Comparison of ENCODE assay signal across 8 cellular contexts in genomic region chr1:231626535-231626950, GRCh38.
DNase-seq lines count a peak whose midpoint lies in the region; ATAC-seq and TF ChIP-seq lines count a peak whose summit lies in the region.

Gene DISC1, plus strand, starts transcription at chr1:231626790. Its CDS starts 78 bp downstream, at chr1:231626868.

- in situ Hi-C loops in GM13976 (cut with MboI; ENCODE audit: low sequenced_read_pairs, unreplicated experiment) = no loop called here

- ATAC-seq in HG03095 (IDR thresholded peaks at IDR 0.05; ENCODE audit: unreplicated experiment) (peak; percentile 49), GM18870 (IDR thresholded peaks at IDR 0.05; ENCODE audit: unreplicated experiment) (no peak)

- H3K27ac ChIP-seq in coronary artery = peak within 1 kb of the TSS; percentile 64 to 73

- no peak for TF ChIP-seq CTCF in GM13976 (IDR thresholded peaks at IDR 0.05; ENCODE audit: borderline replicate concordance, control extremely low read depth, extremely low read depth, insufficient read depth, missing control alignments)
- no peak for TF ChIP-seq CTCF in coronary artery (IDR thresholded peaks at IDR 0.05)

- DNase-seq in GM13976 (ENCODE audit: low spot score) (peak; percentile 72), NCI-H2196 treated with DMSO at 0.1 percent for 48 hours (lab: John Stamatoyannopoulos, UW; ENCODE audit: unreplicated experiment) (peak; percentile 36), coronary artery (ENCODE audit: low spot score) (peak; percentile 90), kidney tubule cell (ENCODE audit: low spot score) (peak; percentile 84)
- DNase-seq in activated CD4-positive, CD25-positive, alpha-beta regulatory T cell treated with anti-CD3 and anti-CD28 coated beads, Interleukin-2, amount 50 U/mL, for 72 hours = peak; percentile 63
- DNase-seq in stimulated activated CD4-positive, alpha-beta T cell treated with anti-CD3 and anti-CD28 coated beads, Interleukin-12 subunit alpha, Interleukin-12 subunit beta, amount 100 ng/mL, for 48 hours (ENCODE audit: low read depth in 2 of 3, low spot score in 1 of 3) = peak in 2 of 3 donors; percentile 42 to 52

- peak within 1 kb of the TSS; percentile 71 for H3K4me3 ChIP-seq in coronary artery

Comparison
In these comparisons a context has a peak if more than half of its experiments do, and no peak if none do; other contexts are left out.
1. DNase-seq: peak in every context shown above with its lines; median percentile 90 in coronary artery; 84 in kidney tubule cell; 72 in GM13976; 63 in activated CD4-positive, CD25-positive, alpha-beta regulatory T cell treated with anti-CD3 and anti-CD28 coated beads, Interleukin-2, amount 50 U/mL, for 72 hours; 47 in stimulated activated CD4-positive, alpha-beta T cell treated with anti-CD3 and anti-CD28 coated beads, Interleukin-12 subunit alpha, Interleukin-12 subunit beta, amount 100 ng/mL, for 48 hours; 36 in NCI-H2196 treated with DMSO at 0.1 percent for 48 hours.